8 cellular contexts compared by ENCODE assay signal in the genomic region with DNA sequence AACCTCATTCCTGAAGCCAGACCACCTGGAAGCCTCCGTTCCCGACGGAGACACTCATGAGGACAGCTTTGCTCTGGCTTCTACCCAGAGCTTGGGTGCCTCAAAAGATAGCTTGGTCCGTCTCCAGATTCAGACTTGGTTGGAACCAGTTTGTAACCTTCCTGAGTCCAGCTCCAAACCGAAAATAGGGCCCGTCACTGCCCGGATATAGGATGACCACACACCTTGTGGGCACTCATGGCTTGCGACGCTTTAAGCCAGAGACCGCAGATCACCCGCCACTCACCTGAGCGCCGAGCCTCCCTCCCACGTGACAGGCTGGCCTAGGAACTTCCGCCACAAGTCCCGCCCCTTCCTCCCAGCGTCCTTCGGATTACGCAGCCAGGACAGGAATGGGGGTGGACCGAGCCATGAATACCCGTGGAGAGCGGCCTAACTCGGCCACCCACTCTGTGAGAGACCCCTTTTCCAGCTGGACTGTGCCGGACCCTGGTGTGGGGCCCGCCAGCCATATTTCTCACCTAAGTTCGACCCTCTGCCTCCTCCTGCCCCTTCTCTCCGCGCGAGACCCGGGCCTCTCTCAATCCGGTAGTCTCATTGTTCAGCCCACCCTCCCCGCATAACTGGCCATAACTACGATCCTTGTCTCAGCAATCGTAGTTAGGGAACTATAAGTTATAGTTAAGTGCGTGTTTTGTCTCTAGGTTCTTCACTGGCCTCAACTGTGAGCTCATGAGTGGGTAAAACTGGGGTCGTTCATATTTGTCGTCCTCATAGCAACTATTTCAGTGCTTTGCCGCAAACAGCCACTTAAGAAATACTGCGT. TPM values are rescaled to one million over a fixed set of nuclear protein-coding genes. Genes with fewer than 3 reads are reported as not detected.
A peak's percentile ranks its signal among the peaks of the same experiment; 100 is the strongest.
DNase-seq lines count a peak whose midpoint lies in the region; ATAC-seq and TF ChIP-seq lines count a peak whose summit lies in the region.

A gene with protein sequence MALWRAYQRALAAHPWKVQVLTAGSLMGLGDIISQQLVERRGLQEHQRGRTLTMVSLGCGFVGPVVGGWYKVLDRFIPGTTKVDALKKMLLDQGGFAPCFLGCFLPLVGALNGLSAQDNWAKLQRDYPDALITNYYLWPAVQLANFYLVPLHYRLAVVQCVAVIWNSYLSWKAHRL (minus strand): TSS at position 332 of the 826 bp plus-strand sequence. CDS start 580 bp downstream, outside the sequence.

- no peaks in the 10 kb centered on the region for H3K9me3 ChIP-seq in colonic mucosa

- no peaks in the 10 kb centered on the region for H3K9me3 Mint-ChIP-seq in activated CD4-positive, alpha-beta T cell treated with anti-CD3 and anti-CD28 coated beads, Interleukin-2, amount 10 ng/mL, durations not matched to agents 24 days and 14 days

- H3K4me3 ChIP-seq in BJ (ENCODE audit: low read depth, low read length): peak within 1 kb of the TSS; percentile 67
- H3K4me3 ChIP-seq in colonic mucosa: peak within 1 kb of the TSS; percentile 78

- peaks cover 27% of the 10 kb centered on the region for H3K36me3 Mint-ChIP-seq in activated CD4-positive, alpha-beta T cell treated with anti-CD3 and anti-CD28 coated beads, Interleukin-2, amount 10 ng/mL, durations not matched to agents 24 days and 14 days (ENCODE audit: low read depth)

- H3K27me3 Mint-ChIP-seq in activated CD4-positive, alpha-beta T cell treated with anti-CD3 and anti-CD28 coated beads, Interleukin-2, amount 10 ng/mL, durations not matched to agents 24 days and 14 days: no peaks in the 10 kb centered on the region

- peak within 1 kb of the TSS; percentile 98 for H3K27ac Mint-ChIP-seq in activated CD4-positive, alpha-beta T cell treated with anti-CD3 and anti-CD28 coated beads, Interleukin-2, amount 10 ng/mL, durations not matched to agents 24 days and 14 days

- H3K4me1 Mint-ChIP-seq in activated CD4-positive, alpha-beta T cell treated with anti-CD3 and anti-CD28 coated beads, Interleukin-2, amount 10 ng/mL, durations not matched to agents 24 days and 14 days: peaks cover 15% of the 10 kb centered on the region

- H3K4me1 ChIP-seq in colonic mucosa: peaks cover 14% of the 10 kb centered on the region

- H3K4me3 Mint-ChIP-seq in activated CD4-positive, alpha-beta T cell treated with anti-CD3 and anti-CD28 coated beads, Interleukin-2, amount 10 ng/mL, durations not matched to agents 24 days and 14 days: peak within 1 kb of the TSS; percentile 99

- TF ChIP-seq CTCF in BJ (IDR thresholded peaks at IDR 0.05; ENCODE audit: insufficient read depth, low read depth, low read length): no peak
- no peak for TF ChIP-seq CTCF in colonic mucosa (IDR thresholded peaks at IDR 0.05)

- intact Hi-C loops in activated CD4-positive, alpha-beta T cell treated with anti-CD3 and anti-CD28 coated beads, Interleukin-2, amount 10 ng/mL, durations not matched to agents 24 days and 14 days (cut with micrococcal nuclease): loop anchor here (1.0 to 5.0 kb wide), 3 partner anchors 34 to 106 kb away; partner anchors contain the start of genes CAD, EIF2B4, GTF3C2 and SNX17
- intact Hi-C loops in colonic mucosa (cut with DNase I): no loop called here
- intact Hi-C loops in left colon (cut with DNase I, micrococcal nuclease): no loop called here

- H3K36me3 ChIP-seq in BJ (ENCODE audit: control insufficient read depth, insufficient read depth, low read length) (peaks cover 6% of the 10 kb centered on the region), colonic mucosa (peaks cover 9% of the 10 kb centered on the region)

- POLR2A ChIA-PET in BJ (lab: Charles Lee): no interaction called here

- peak within 1 kb of the TSS; percentile 83 to 93 for H3K9ac ChIP-seq in colonic mucosa (ENCODE audit: low read depth in 2 of 2, low read length in 2 of 2)

- no peaks in the 10 kb centered on the region for H3K27me3 ChIP-seq in BJ (ENCODE audit: control insufficient read depth, insufficient read depth, low read length)
- H3K27me3 ChIP-seq in colonic mucosa: no peaks in the 10 kb centered on the region

- H3K27ac ChIP-seq in colonic mucosa: peak within 1 kb of the TSS; percentile 86

- ATAC-seq in HG03457 (IDR thresholded peaks at IDR 0.05; ENCODE audit: unreplicated experiment) (peak; percentile 70), left colon (peak; percentile 96)

- DNase-seq in BJ (ENCODE audit: low read depth) (peak; percentile 47), GM19240 (ENCODE audit: insufficient read length, low spot score) (peak; percentile 99), NCI-H526 treated with DMSO at 0.1 percent for 48 hours (lab: John Stamatoyannopoulos, UW) (peak; percentile 72), colonic mucosa (peak; percentile 95), left colon (peak; percentile 95 to 96)
- DNase-seq in activated CD4-positive, alpha-beta T cell treated with anti-CD3 and anti-CD28 coated beads, Interleukin-2, amount 10 ng/mL, durations not matched to agents 24 days and 14 days: peak; percentile 96
- peak; percentile 73 to 82 for DNase-seq in stimulated activated CD4-positive, alpha-beta T cell treated with anti-CD3 and anti-CD28 coated beads, Interleukin-1b, Interleukin-23, amount 100 ng/mL, for 4 hours (ENCODE audit: low read depth in 2 of 2)

- CTCF ChIA-PET in BJ (lab: Yijun Ruan, JAX): interaction anchor here (1.1 to 6.1 kb wide), 2 partner anchors 19 to 48 kb away, joined by 5 to 34 read pairs; no protein-coding TSS in a partner anchor

RNA-seq across cellular contexts. Expression of the gene that starts here (rescaled TPM):
- 177 and 188 TPM in 2 replicates for polyA plus RNA-seq in BJ (2011; rRNA removed)
- polyA minus RNA-seq in BJ (2011; rRNA and poly(A)+ RNA removed): 119 and 169 TPM in 2 replicates
- 86.8 and 89.1 TPM in 2 replicates for total RNA-seq in activated CD4-positive, alpha-beta T cell treated with anti-CD3 and anti-CD28 coated beads, Interleukin-2, amount 10 ng/mL, durations not matched to agents 24 days and 14 days
- total RNA-seq in colonic mucosa (10 to 100 TPM; 35.0 to 58.3 TPM), left colon (10 to 100 TPM; 26.6 to 32.4 TPM)

Comparison
In these comparisons a context has a peak if more than half of its experiments do, and no peak if none do; other contexts are left out.
1. Peak in every context shown above with its lines: DNase-seq, ATAC-seq, H3K4me3 ChIP-seq and H3K27ac ChIP-seq.
2. DNase-seq: peak in every context shown above with its lines; median percentile 99 in GM19240; 96 in activated CD4-positive, alpha-beta T cell treated with anti-CD3 and anti-CD28 coated beads, Interleukin-2, amount 10 ng/mL, durations not matched to agents 24 days and 14 days; 96 in left colon; 95 in colonic mucosa; 78 in stimulated activated CD4-positive, alpha-beta T cell treated with anti-CD3 and anti-CD28 coated beads, Interleukin-1b, Interleukin-23, amount 100 ng/mL, for 4 hours; 72 in NCI-H526 treated with DMSO at 0.1 percent for 48 hours; 47 in BJ.